In genomic region chr7:112421666-112422486, GRCh38 we compare ENCODE assay signal across 9 cellular contexts. TPM values are rescaled to one million over a fixed set of nuclear protein-coding genes. Genes with fewer than 3 reads are reported as not detected.
A peak's percentile ranks its signal among the peaks of the same experiment; 100 is the strongest.
DNase-seq lines count a peak whose midpoint lies in the region; ATAC-seq and TF ChIP-seq lines count a peak whose summit lies in the region.
"Had no signal": no experiment of that assay in that cellular context is flagged by ENCODE, and none has a peak within 500 bp of the region (broad histone marks: within the 10 kb centered on the region; RNA-seq: fewer than 3 reads in every experiment).

No MANE protein-coding gene starts in this region.

- H3F3A ChIP-seq in PC-9 (ENCODE audit: insufficient read depth, low read depth): peaks cover 26% of the 10 kb centered on the region

- CTCF ChIA-PET in PC-9 (lab: Charles Lee): no interaction called here

- H3K4me3 ChIP-seq in PC-9 (0 out of 2 replicates have a peak overlapping the region, but pooled peaks have one; percentile 6), iPS-18a (ENCODE audit: low read length) (no peak overlapping the region)

- H4K20me1 ChIP-seq in PC-9 (ENCODE audit: insufficient read depth): no peaks in the 10 kb centered on the region

- no peak overlapping the region for H3K9ac ChIP-seq in iPS-18a (ENCODE audit: low read length)

- TF ChIP-seq CTCF in 22Rv1 (IDR thresholded peaks at IDR 0.05): no peak
- TF ChIP-seq CTCF in PC-9 (conservative IDR thresholded peaks at IDR 0.05): no peak
- no peak for TF ChIP-seq CTCF in foreskin keratinocyte (conservative IDR thresholded peaks at IDR 0.05)

- H3K79me2 ChIP-seq in PC-9 (ENCODE audit: low read depth): no peaks in the 10 kb centered on the region

- H3K9me2 ChIP-seq in PC-9 (ENCODE audit: insufficient read depth): no peaks in the 10 kb centered on the region

- intact Hi-C loops in PC-9 (cut with micrococcal nuclease; ENCODE audit: unreplicated experiment): no loop called here

- no peaks in the 10 kb centered on the region for H3K36me3 ChIP-seq in PC-9 (ENCODE audit: low read depth)
- H3K36me3 ChIP-seq in iPS-18a (ENCODE audit: control insufficient read depth, low read depth, low read length): no peaks in the 10 kb centered on the region

- H3K27me3 ChIP-seq in PC-9 (ENCODE audit: insufficient read depth, low read depth) (no peaks in the 10 kb centered on the region), iPS-18a (ENCODE audit: control insufficient read depth, insufficient read depth, low read length) (no peaks in the 10 kb centered on the region), foreskin keratinocyte (no peaks in the 10 kb centered on the region)

- ATAC-seq in GM19438 (IDR thresholded peaks at IDR 0.05; ENCODE audit: low read depth, unreplicated experiment) (peak; percentile 50), GM21717 (IDR thresholded peaks at IDR 0.05; ENCODE audit: unreplicated experiment) (no peak), foreskin keratinocyte (no peak)

- peak overlapping the region; percentile 65 for H3K27ac ChIP-seq in 22Rv1
- H3K27ac ChIP-seq in PC-9: peak overlapping the region; percentile 75
- peak overlapping the region; percentile 5 for H3K27ac ChIP-seq in iPS-18a (ENCODE audit: low read length)
- H3K27ac ChIP-seq in foreskin keratinocyte: no peak overlapping the region

- no peak overlapping the region for H2AFZ ChIP-seq in PC-9

- DNase-seq in PC-9: no peak
- no peak for DNase-seq in A172 (ENCODE audit: low spot score)
- no peak for DNase-seq in dermis blood vessel endothelial cell
- no peak for DNase-seq in foreskin keratinocyte
- DNase-seq: NCI-H1092 treated with DMSO at 0.1 percent for 48 hours had no signal

- 0 out of 2 replicates have a peak, but pooled peaks cover 6% of the 10 kb centered on the region for H3K9me3 ChIP-seq in PC-9 (ENCODE audit: insufficient read depth, low read depth)
- H3K9me3 ChIP-seq in iPS-18a (ENCODE audit: control insufficient read depth, low read depth, low read length): no peaks in the 10 kb centered on the region

- no TSS peak for BruUV-seq in PC-9 (replicated peaks; lab: Mats Ljungman, UMichigan)

- POLR2A ChIA-PET in PC-9 (lab: Charles Lee; ENCODE audit: unreplicated experiment): interaction anchor here (0.6 to 0.8 kb wide), 4 partner anchors 27 to 215 kb away, joined by 3 to 7 read pairs (median 3); partner anchors contain the start of gene IFRD1

- H3K4me1 ChIP-seq in PC-9 (replicated peaks; ENCODE audit: insufficient read depth) (peaks cover 33% of the 10 kb centered on the region), iPS-18a (ENCODE audit: control insufficient read depth, low read depth, low read length) (peaks cover 36% of the 10 kb centered on the region), foreskin keratinocyte (peaks cover 33% of the 10 kb centered on the region)

- peak overlapping the region; percentile 64 for H3K4me2 ChIP-seq in PC-9

RNA-seq across cellular contexts. Expression of gene IFRD1, which starts 28.4 kb away (rescaled TPM):
- 79.6 and 89.4 TPM in 2 replicates for total RNA-seq in PC-9 (2021)
- total RNA-seq in A172 (2014; rRNA removed; shearing (Covaris generic)): 97.0 and 114 TPM in 2 replicates
- total RNA-seq in dermis blood vessel endothelial cell: 34.1 and 55.5 TPM in 2 replicates
- 27.8 and 29.1 TPM in 2 replicates for total RNA-seq in foreskin keratinocyte
- 14.9 and 18.8 TPM in 2 replicates for polyA plus RNA-seq in foreskin keratinocyte

RNA-seq across cellular contexts. Expression of gene LSMEM1, which starts 58.9 kb away (rescaled TPM):
- total RNA-seq in PC-9 (2021) (2.9 and 3.2 TPM in 2 replicates), dermis blood vessel endothelial cell (0.17 and 1.3 TPM in 2 replicates), foreskin keratinocyte (0.25 and 0.58 TPM in 2 replicates)
- 0.29 TPM in 1 of 2 replicates, not detected in the other for total RNA-seq in A172 (2014; rRNA removed; shearing (Covaris generic))
- 0.33 and 0.59 TPM in 2 replicates for polyA plus RNA-seq in foreskin keratinocyte
